Comparison of ENCODE assay signal across 20 cellular contexts in genomic region chr22:32994921-32995320, GRCh38.
A peak's percentile ranks its signal among the peaks of the same experiment; 100 is the strongest.
DNase-seq lines count a peak whose midpoint lies in the region; ATAC-seq lines count a peak whose summit lies in the region.
"Had no signal": no experiment of that assay in that cellular context is flagged by ENCODE, and none has a peak within 500 bp of the region (broad histone marks: within the 10 kb centered on the region; RNA-seq: fewer than 3 reads in every experiment).

No MANE protein-coding gene starts in this region.

- H3K27me3 ChIP-seq in right cardiac atrium (ENCODE audit: control insufficient read depth, insufficient read depth) = no peaks in the 10 kb centered on the region
- H3K27me3 ChIP-seq: body of pancreas, SJCRH30 had no signal

- WGBS in right cardiac atrium = 28% methylated on average over 4 of the region's 4 CpGs

- no peaks in the 10 kb centered on the region for H3K9me3 ChIP-seq in right cardiac atrium (ENCODE audit: control insufficient read depth, low read length)
- H3K9me3 ChIP-seq: body of pancreas, SJCRH30 had no signal

- ATAC-seq in right cardiac atrium = peak; percentile 43 to 46
- no peak for ATAC-seq in HG02610 (IDR thresholded peaks at IDR 0.05; ENCODE audit: unreplicated experiment)
- no peak for ATAC-seq in GM21825 (IDR thresholded peaks at IDR 0.05; ENCODE audit: unreplicated experiment)
- ATAC-seq: body of pancreas had no signal

- intact Hi-C loops in right cardiac atrium (cut with DNase I) = loop anchor here in 1 of 4 donors (10.0 kb wide), 1 partner anchor 190 kb away; the partner anchor contains the start of gene TIMP3

- peaks cover 5% of the 10 kb centered on the region for H3K4me1 ChIP-seq in right cardiac atrium (ENCODE audit: control insufficient read depth, insufficient read depth, low read length)
- H3K4me1 ChIP-seq: body of pancreas had no signal

- H3K4me3 ChIP-seq in right cardiac atrium (ENCODE audit: low read length) = no peak overlapping the region
- H3K4me3 ChIP-seq: body of pancreas, SJCRH30 had no signal

- peak; percentile 69 for DNase-seq in Ammon's horn (ENCODE audit: low spot score)
- peak in 2 of 3 donors; percentile 65 to 77 for DNase-seq in right cardiac atrium
- DNase-seq in nucleus accumbens (lab: John Stamatoyannopoulos, UW) = peak in 31 of 56 donors; percentile 15 to 76 (median 41)
- DNase-seq in NCI-H2196 (lab: John Stamatoyannopoulos, UW; ENCODE audit: unreplicated experiment) = no peak
- no peak for DNase-seq in GM03348 (ENCODE audit: low spot score)
- DNase-seq: 8988T; body of pancreas; COR-L47; foreskin fibroblast; Karpas-422; kidney glomerular epithelial cell; NCI-H1092 treated with DMSO at 0.1 percent for 48 hours; NCI-H2081 treated with DMSO at 0.1 percent for 48 hours; SJCRH30; stimulated activated CD4-positive, alpha-beta T cell treated with anti-CD3 and anti-CD28 coated beads, Interleukin-2, amount 100 ng/mL, for 24 hours; stimulated activated naive CD4-positive, alpha-beta T cell treated with Interleukin-2 at 50 U/mL for 16 hours; T-helper 2 cell had no signal

- H3K27ac ChIP-seq in cingulate gyrus (ENCODE audit: low read depth, low read length) (peak overlapping the region; percentile 0), right cardiac atrium (ENCODE audit: low read length) (peak overlapping the region; percentile 11)
- H3K27ac ChIP-seq: body of pancreas, SJCRH30 had no signal

Comparison
In these comparisons a context has a peak if more than half of its experiments do, and no peak if none do; other contexts are left out.
1. DNase-seq: peak in Ammon's horn (single experiment), right cardiac atrium (2 of 3) and nucleus accumbens (31 of 56); none in NCI-H2196 (single experiment) and GM03348 (single experiment).
2. ATAC-seq: peak in right cardiac atrium (2 of 2); none in HG02610 (single experiment) and GM21825 (single experiment).